ENCODE assay signal across 20 cellular contexts in genomic region chr1:203518541-203518940, GRCh38. TPM values are rescaled to one million over a fixed set of nuclear protein-coding genes. Genes with fewer than 3 reads are reported as not detected.
"Had no signal": no experiment of that assay in that cellular context is flagged by ENCODE, and none has a peak within 500 bp of the region (broad histone marks: within the 10 kb centered on the region; RNA-seq: fewer than 3 reads in every experiment).

No MANE protein-coding gene starts in this region.

- H3K4me1 ChIP-seq: breast epithelium had no signal

- H3K27ac Mint-ChIP-seq: activated CD4-positive, alpha-beta T cell treated with anti-CD3 and anti-CD28 coated beads, Interleukin-2, amount 10 ng/mL, durations not matched to agents 24 days and 14 days; activated naive CD8-positive, alpha-beta T cell treated with anti-CD3 and anti-CD28 coated beads for 36 hours; activated T-helper 1 cell treated with anti-CD3 and anti-CD28 coated beads, Interleukin-12 subunit alpha, Interleukin-12 subunit beta, Interleukin-2, Interleukin-4 antibody, amounts not matched to agents 30 ng/mL and 10 ng/mL and 1 ng/mL, durations not matched to agents 14 hours and 24 hours and 36 hours; natural killer cell had no signal

- H3K4me1 Mint-ChIP-seq: natural killer cell had no signal

- H3K4me3 Mint-ChIP-seq: activated CD4-positive, alpha-beta T cell treated with anti-CD3 and anti-CD28 coated beads, Interleukin-2, amount 10 ng/mL, durations not matched to agents 24 days and 14 days; activated naive CD8-positive, alpha-beta T cell treated with anti-CD3 and anti-CD28 coated beads for 36 hours; activated T-helper 1 cell treated with anti-CD3 and anti-CD28 coated beads, Interleukin-12 subunit alpha, Interleukin-12 subunit beta, Interleukin-2, Interleukin-4 antibody, amounts not matched to agents 30 ng/mL and 10 ng/mL and 1 ng/mL, durations not matched to agents 14 hours and 24 hours and 36 hours; natural killer cell had no signal

- H3K4me3 ChIP-seq: breast epithelium, left ventricle myocardium inferior, stomach, testis had no signal

- DNase-seq: activated CD4-positive, alpha-beta T cell treated with anti-CD3 and anti-CD28 coated beads, Interleukin-2, amount 10 ng/mL, durations not matched to agents 24 days and 14 days; activated CD4-positive, CD25-positive, alpha-beta regulatory T cell; activated naive CD8-positive, alpha-beta T cell treated with anti-CD3 and anti-CD28 coated beads for 36 hours; amygdala; cerebellar nuclear complex; effector CD8-positive, alpha-beta T cell; foreskin keratinocyte; glutamatergic neuron; left ventricle myocardium inferior; natural killer cell; stimulated activated CD4-positive, alpha-beta T cell treated with anti-CD3 and anti-CD28 coated beads, Interleukin-1b, Interleukin-23, amount 100 ng/mL, for 48 hours; stomach; testis had no signal

- H3K27me3 ChIP-seq: breast epithelium, foreskin keratinocyte, stomach, testis had no signal

- ATAC-seq: natural killer cell had no signal

- H3K36me3 ChIP-seq: breast epithelium, left ventricle myocardium inferior, stomach had no signal

- H3K27ac ChIP-seq: breast epithelium, foreskin keratinocyte, left ventricle myocardium inferior, stomach, testis had no signal

- H3K36me3 Mint-ChIP-seq: activated naive CD8-positive, alpha-beta T cell treated with anti-CD3 and anti-CD28 coated beads for 36 hours; natural killer cell had no signal

- H3K9me3 Mint-ChIP-seq: activated CD4-positive, alpha-beta T cell treated with anti-CD3 and anti-CD28 coated beads, Interleukin-2, amount 10 ng/mL, durations not matched to agents 24 days and 14 days; activated naive CD8-positive, alpha-beta T cell treated with anti-CD3 and anti-CD28 coated beads for 36 hours; activated T-helper 1 cell treated with anti-CD3 and anti-CD28 coated beads, Interleukin-12 subunit alpha, Interleukin-12 subunit beta, Interleukin-2, Interleukin-4 antibody, amounts not matched to agents 30 ng/mL and 10 ng/mL and 1 ng/mL, durations not matched to agents 14 hours and 24 hours and 36 hours; natural killer cell had no signal

- H3K27me3 Mint-ChIP-seq: activated naive CD8-positive, alpha-beta T cell treated with anti-CD3 and anti-CD28 coated beads for 36 hours had no signal

- H3K9me3 ChIP-seq: breast epithelium, left ventricle myocardium inferior, stomach, testis had no signal

RNA-seq across cellular contexts. Expression of gene OPTC, which starts 24.6 kb away (rescaled TPM):
- total RNA-seq: activated CD4-positive, alpha-beta T cell treated with anti-CD3 and anti-CD28 coated beads, Interleukin-2, amount 10 ng/mL, durations not matched to agents 24 days and 14 days; activated naive CD8-positive, alpha-beta T cell treated with anti-CD3 and anti-CD28 coated beads for 36 hours; activated T-helper 1 cell treated with anti-CD3 and anti-CD28 coated beads, Interleukin-12 subunit alpha, Interleukin-12 subunit beta, Interleukin-2, Interleukin-4 antibody, amounts not matched to agents 30 ng/mL and 10 ng/mL and 1 ng/mL, durations not matched to agents 14 hours and 24 hours and 36 hours; breast epithelium; foreskin keratinocyte; kidney epithelial cell; left ventricle myocardium inferior; mucosa of gallbladder; natural killer cell; osteoblast; stomach; T-helper 2 cell treated with Interferon-gamma antibody and Interleukin-4, amounts not matched to agents 100 ng/mL and 5 ng/mL, for 36 hours; ureter had no signal
- polyA plus RNA-seq: foreskin keratinocyte, stomach had no signal

RNA-seq across cellular contexts. Expression of gene PRELP, which starts 42.9 kb away (rescaled TPM):
- total RNA-seq: activated CD4-positive, alpha-beta T cell treated with anti-CD3 and anti-CD28 coated beads, Interleukin-2, amount 10 ng/mL, durations not matched to agents 24 days and 14 days; activated naive CD8-positive, alpha-beta T cell treated with anti-CD3 and anti-CD28 coated beads for 36 hours; activated T-helper 1 cell treated with anti-CD3 and anti-CD28 coated beads, Interleukin-12 subunit alpha, Interleukin-12 subunit beta, Interleukin-2, Interleukin-4 antibody, amounts not matched to agents 30 ng/mL and 10 ng/mL and 1 ng/mL, durations not matched to agents 14 hours and 24 hours and 36 hours; natural killer cell; T-helper 2 cell treated with Interferon-gamma antibody and Interleukin-4, amounts not matched to agents 100 ng/mL and 5 ng/mL, for 36 hours had no signal
